ENCODE assay signal across 8 cellular contexts in the genomic region with DNA sequence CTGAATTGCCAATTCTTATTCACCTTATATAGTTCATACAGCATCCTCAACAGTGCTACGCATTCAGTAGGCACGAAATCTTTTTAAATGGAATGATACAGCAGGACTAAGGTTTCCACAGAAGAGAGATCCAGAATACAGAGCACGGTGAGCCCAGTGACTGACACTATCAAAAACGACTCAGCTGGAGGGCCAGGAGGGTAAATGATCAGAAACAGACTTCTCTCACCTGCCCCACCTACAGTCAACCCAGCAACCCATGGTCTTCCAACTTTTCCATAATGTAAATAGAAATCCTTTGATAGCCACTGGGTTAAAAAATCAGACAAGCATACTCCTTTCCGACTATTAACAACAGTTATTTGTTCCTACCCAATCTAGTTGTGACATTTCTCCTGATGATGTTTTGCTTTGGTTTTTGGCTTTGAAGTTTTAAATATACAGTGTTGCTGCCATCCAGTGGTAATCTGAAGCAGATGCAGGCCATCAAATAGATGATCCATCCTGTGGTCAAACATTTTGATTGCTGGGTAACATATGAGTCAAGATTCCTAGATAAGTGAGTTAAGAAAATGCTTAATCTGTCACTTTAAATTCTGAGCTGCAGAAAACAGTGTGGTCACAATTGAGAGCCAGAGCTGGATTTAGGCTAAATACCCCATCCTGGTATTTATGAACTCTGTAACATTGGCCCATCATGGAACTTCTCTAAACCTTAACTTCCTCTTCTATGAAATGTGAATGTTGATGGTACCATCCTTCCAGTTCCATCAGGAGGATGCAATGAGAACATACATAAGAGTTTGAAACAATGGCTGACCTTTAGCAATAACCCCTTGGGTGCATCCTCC. TPM values are rescaled to one million over a fixed set of nuclear protein-coding genes. Genes with fewer than 3 reads are reported as not detected.
DNase-seq lines count a peak whose midpoint lies in the region; ATAC-seq and TF ChIP-seq lines count a peak whose summit lies in the region.

No MANE protein-coding gene starts in this region.

- TF ChIP-seq POLR2A in right lobe of liver (IDR thresholded peaks at IDR 0.05) = no peak

- ATAC-seq in GM18520 (IDR thresholded peaks at IDR 0.05; ENCODE audit: unreplicated experiment) (peak; percentile 76), right lobe of liver (peak; percentile 73 to 87 (median 80)), GM21360 (IDR thresholded peaks at IDR 0.05; ENCODE audit: unreplicated experiment) (no peak)

- H3K27me3 ChIP-seq in BE2C (peaks cover 7% of the 10 kb centered on the region), right lobe of liver (no peaks in the 10 kb centered on the region)

- H3K27ac ChIP-seq in right lobe of liver = no peak overlapping the region

- DNase-seq in BE2C (no peak), HT-29 (ENCODE audit: low spot score) (peak; percentile 34), NCI-H748 (lab: John Stamatoyannopoulos, UW; ENCODE audit: unreplicated experiment) (peak; percentile 87), cerebellar cortex (ENCODE audit: low spot score) (peak; percentile 65), right lobe of liver (no peak), activated gamma-delta T cell (lab: John Stamatoyannopoulos, UW) (no peak)

- H3K4me3 ChIP-seq in BE2C (ENCODE audit: low read depth, low read length) (no peak overlapping the region), right lobe of liver (no peak overlapping the region)

- intact Hi-C loops in right lobe of liver (cut with DNase I) = loop anchor here (10.0 kb wide), 2 partner anchors 102 to 1102 kb away; no protein-coding TSS in a partner anchor

- TF ChIP-seq CTCF in BE2C (IDR thresholded peaks at IDR 0.05; ENCODE audit: low read depth, low read length) (peak; percentile 84), right lobe of liver (IDR thresholded peaks at IDR 0.05) (peak; percentile 77 to 84 (median 78))

- H3K4me1 ChIP-seq in BE2C = no peaks in the 10 kb centered on the region
- no peaks in the 10 kb centered on the region for H3K4me1 ChIP-seq in right lobe of liver

- WGBS in right lobe of liver (ENCODE audit: insufficient coverage, low coverage, low lambda C conversion rate, missing lambda C conversion rate) = 41% methylated on average over 5 of the region's 5 CpGs

- H3K36me3 ChIP-seq in BE2C = no peaks in the 10 kb centered on the region
- H3K36me3 ChIP-seq in right lobe of liver = no peaks in the 10 kb centered on the region

- H3K9me3 ChIP-seq in BE2C (no peaks in the 10 kb centered on the region), right lobe of liver (no peaks in the 10 kb centered on the region)

RNA-seq across cellular contexts. Expression of a gene that starts 42.0 kb away (rescaled TPM):
- polyA plus RNA-seq in BE2C (2012; ENCODE audit: insufficient read depth, insufficient read length, low read depth) = not detected
- total RNA-seq in HT-29 (2014; rRNA removed; shearing (Covaris generic)) = not detected in 2 replicates
- not detected for total RNA-seq in right lobe of liver

Comparison
In these comparisons a context has a peak if more than half of its experiments do, and no peak if none do; other contexts are left out.
1. DNase-seq: peak in HT-29 (single experiment), NCI-H748 (single experiment) and cerebellar cortex (single experiment); none in BE2C (single experiment), right lobe of liver (0 of 3) and activated gamma-delta T cell (single experiment).